In the genomic region with DNA sequence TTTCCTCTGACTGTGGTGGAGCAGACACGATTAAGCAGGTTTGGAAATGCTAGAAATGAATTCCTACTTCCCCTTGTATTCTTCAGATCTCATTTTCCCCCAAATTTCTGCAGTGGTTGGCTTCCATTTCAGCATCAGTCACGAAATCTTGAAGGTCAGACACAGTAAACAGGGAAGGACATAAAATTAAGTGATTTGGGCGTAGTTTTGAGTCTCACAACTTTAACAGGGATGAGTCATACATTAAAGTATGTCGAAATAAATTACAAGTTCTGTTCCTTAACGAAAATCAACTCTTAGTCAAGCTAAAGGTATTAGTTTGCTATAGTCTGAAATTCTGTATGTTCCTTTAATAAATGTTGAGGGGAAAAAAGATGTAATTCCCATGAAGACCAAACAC, we compare ENCODE assay signal across 13 cellular contexts.
DNase-seq lines count a peak whose midpoint lies in the region; ATAC-seq and TF ChIP-seq lines count a peak whose summit lies in the region.
"Had no signal": no experiment of that assay in that cellular context is flagged by ENCODE, and none has a peak within 500 bp of the region (broad histone marks: within the 10 kb centered on the region; RNA-seq: fewer than 3 reads in every experiment).

No MANE protein-coding gene starts in this region.

- intact Hi-C loops in lower lobe of right lung (cut with DNase I), result no loop called here

- no peak overlapping the region for H3K4me3 Mint-ChIP-seq in brain
- no peak overlapping the region for H3K4me3 Mint-ChIP-seq in activated T-helper 17 cell treated with anti-CD3 and anti-CD28 coated beads, Interleukin-2, amount 50 U/mL, for 72 hours
- H3K4me3 Mint-ChIP-seq: CD4-positive, alpha-beta T cell; natural killer cell treated with Interleukin-12 subunit alpha and Interleukin-12 subunit beta and Interleukin-15 and Interleukin-18, amount 100 ng/mL, for 72 hours had no signal

- TF ChIP-seq CTCF in brain (conservative IDR thresholded peaks at IDR 0.05), result no peak
- TF ChIP-seq CTCF in lower lobe of right lung (IDR thresholded peaks at IDR 0.05), result no peak

- peaks cover 45% of the 10 kb centered on the region for H3K36me3 ChIP-seq in lower lobe of right lung

- no peaks in the 10 kb centered on the region for H3K9me3 ChIP-seq in lower lobe of right lung
- H3K9me3 ChIP-seq: heart right ventricle had no signal

- H3K36me3 Mint-ChIP-seq in brain, result peaks cover 47% of the 10 kb centered on the region
- peaks cover 77% of the 10 kb centered on the region for H3K36me3 Mint-ChIP-seq in activated T-helper 17 cell treated with anti-CD3 and anti-CD28 coated beads, Interleukin-2, amount 50 U/mL, for 72 hours (ENCODE audit: low read depth)

- H3K27ac ChIP-seq in lower lobe of right lung, result peak overlapping the region; percentile 39
- H3K27ac ChIP-seq: heart right ventricle, WERI-Rb-1 had no signal

- peak; percentile 65 to 78 for ATAC-seq in lower lobe of right lung
- no peak for ATAC-seq in activated T-helper 17 cell treated with anti-CD3 and anti-CD28 coated beads, Interleukin-2, amount 50 U/mL, for 72 hours (replicated peaks)
- ATAC-seq: heart right ventricle; natural killer cell treated with Interleukin-12 subunit alpha and Interleukin-12 subunit beta and Interleukin-15 and Interleukin-18, amount 100 ng/mL, for 72 hours had no signal

- peak overlapping the region in 3 of 5 experiments; percentile 63 to 87 (median 86) for H3K27ac Mint-ChIP-seq in brain
- no peak overlapping the region for H3K27ac Mint-ChIP-seq in activated T-helper 17 cell treated with anti-CD3 and anti-CD28 coated beads, Interleukin-2, amount 50 U/mL, for 72 hours
- H3K27ac Mint-ChIP-seq: CD4-positive, alpha-beta T cell; natural killer cell treated with Interleukin-12 subunit alpha and Interleukin-12 subunit beta and Interleukin-15 and Interleukin-18, amount 100 ng/mL, for 72 hours had no signal

- peaks cover 15% of the 10 kb centered on the region for H3K4me1 Mint-ChIP-seq in brain
- no peaks in the 10 kb centered on the region for H3K4me1 Mint-ChIP-seq in activated T-helper 17 cell treated with anti-CD3 and anti-CD28 coated beads, Interleukin-2, amount 50 U/mL, for 72 hours

- DNase-seq in AG08395 (ENCODE audit: low spot score), result peak; percentile 56
- peak; percentile 39 for DNase-seq in LoVo (ENCODE audit: low spot score)
- DNase-seq in lower lobe of right lung, result no peak
- DNase-seq in NCI-H446 treated with DMSO at 0.1 percent for 48 hours (lab: John Stamatoyannopoulos, UW), result no peak
- no peak for DNase-seq in NCI-H510A treated with DMSO at 0.1 percent for 48 hours (lab: John Stamatoyannopoulos, UW)
- DNase-seq in NCI-H2171 treated with DMSO at 0.1 percent for 48 hours (lab: John Stamatoyannopoulos, UW), result no peak
- DNase-seq: CD4-positive, alpha-beta T cell; heart right ventricle; NCI-H1048; WERI-Rb-1 had no signal

- no peaks in the 10 kb centered on the region for H3K27me3 ChIP-seq in lower lobe of right lung (ENCODE audit: low read depth)
- H3K27me3 ChIP-seq: heart right ventricle had no signal

- H3K4me1 ChIP-seq in lower lobe of right lung, result peaks cover 25% of the 10 kb centered on the region

- H3K27me3 Mint-ChIP-seq in brain, result no peaks in the 10 kb centered on the region
- H3K27me3 Mint-ChIP-seq in activated T-helper 17 cell treated with anti-CD3 and anti-CD28 coated beads, Interleukin-2, amount 50 U/mL, for 72 hours, result no peaks in the 10 kb centered on the region
- H3K27me3 Mint-ChIP-seq: CD4-positive, alpha-beta T cell; natural killer cell treated with Interleukin-12 subunit alpha and Interleukin-12 subunit beta and Interleukin-15 and Interleukin-18, amount 100 ng/mL, for 72 hours had no signal

- H3K9me3 Mint-ChIP-seq in brain, result no peaks in the 10 kb centered on the region
- no peaks in the 10 kb centered on the region for H3K9me3 Mint-ChIP-seq in activated T-helper 17 cell treated with anti-CD3 and anti-CD28 coated beads, Interleukin-2, amount 50 U/mL, for 72 hours
- H3K9me3 Mint-ChIP-seq: CD4-positive, alpha-beta T cell; natural killer cell treated with Interleukin-12 subunit alpha and Interleukin-12 subunit beta and Interleukin-15 and Interleukin-18, amount 100 ng/mL, for 72 hours had no signal

- H3K4me3 ChIP-seq in lower lobe of right lung, result no peak overlapping the region
- H3K4me3 ChIP-seq: heart right ventricle had no signal

Comparison
In these comparisons a context has a peak if more than half of its experiments do, and no peak if none do; other contexts are left out.
1. DNase-seq: peak in AG08395 (single experiment) and LoVo (single experiment); none in lower lobe of right lung (single experiment), NCI-H446 treated with DMSO at 0.1 percent for 48 hours (single experiment), NCI-H510A treated with DMSO at 0.1 percent for 48 hours (single experiment) and NCI-H2171 treated with DMSO at 0.1 percent for 48 hours (single experiment).